Comparison of ENCODE assay signal across 1 cellular context in genomic region chr15:94535298-94536048, GRCh38.
TF ChIP-seq lines count a peak whose summit lies in the region.

No MANE protein-coding gene starts in this region.

TF ChIP-seq in WTC11, 78 proteins besides CTCF, POLR2A, EP300 and RAD21 (continued from another document):
- TF ChIP-seq AFF4 (CRISPR knock-in tag; IDR thresholded peaks at IDR 0.05; ENCODE audit: borderline replicate concordance) (no peak), ZNF425 (CRISPR knock-in tag; conservative IDR thresholded peaks at IDR 0.05) (no peak), KAT7 (CRISPR knock-in tag; IDR thresholded peaks at IDR 0.05; ENCODE audit: borderline replicate concordance) (no peak), ZNF416 (CRISPR knock-in tag; IDR thresholded peaks at IDR 0.05) (no peak), ELF4 (CRISPR knock-in tag; IDR thresholded peaks at IDR 0.05; ENCODE audit: low read depth) (no peak), FOXK1 (CRISPR knock-in tag; IDR thresholded peaks at IDR 0.05) (no peak), AR (CRISPR knock-in tag; IDR thresholded peaks at IDR 0.05) (no peak)
